8 cellular contexts compared by ENCODE assay signal in genomic region chr10:11036424-11037011, GRCh38. TPM values are rescaled to one million over a fixed set of nuclear protein-coding genes. Genes with fewer than 3 reads are reported as not detected.
DNase-seq lines count a peak whose midpoint lies in the region; ATAC-seq and TF ChIP-seq lines count a peak whose summit lies in the region.

No MANE protein-coding gene starts in this region.

- TF ChIP-seq CTCF in Calu3 (IDR thresholded peaks at IDR 0.05; ENCODE audit: unreplicated experiment) (peak; percentile 65), cardiac fibroblast (IDR thresholded peaks at IDR 0.05; ENCODE audit: low read depth, low read length) (peak; percentile 58)

- H3K27ac Mint-ChIP-seq in Calu3 (ENCODE audit: unreplicated experiment), result no peak overlapping the region
- no peak overlapping the region for H3K27ac Mint-ChIP-seq in activated T-cell treated with anti-CD3 and anti-CD28 coated beads, Interleukin-2, amount 50 U/mL, for 24 hours

- H3K27me3 Mint-ChIP-seq in Calu3 (ENCODE audit: unreplicated experiment), result no peaks in the 10 kb centered on the region
- H3K27me3 Mint-ChIP-seq in activated T-cell treated with anti-CD3 and anti-CD28 coated beads, Interleukin-2, amount 50 U/mL, for 24 hours, result peaks cover 22% of the 10 kb centered on the region

- no peak overlapping the region for H3K4me3 Mint-ChIP-seq in Calu3 (ENCODE audit: low read depth, unreplicated experiment)
- no peak overlapping the region for H3K4me3 Mint-ChIP-seq in activated T-cell treated with anti-CD3 and anti-CD28 coated beads, Interleukin-2, amount 50 U/mL, for 24 hours

- no peaks in the 10 kb centered on the region for H3K36me3 Mint-ChIP-seq in Calu3 (ENCODE audit: insufficient read depth, unreplicated experiment)
- no peaks in the 10 kb centered on the region for H3K36me3 Mint-ChIP-seq in activated T-cell treated with anti-CD3 and anti-CD28 coated beads, Interleukin-2, amount 50 U/mL, for 24 hours (ENCODE audit: low read depth)

- no TSS peak for BruUV-seq in Calu3 (replicated peaks; lab: Mats Ljungman, UMichigan)

- no peak for ATAC-seq in GM21737 (IDR thresholded peaks at IDR 0.05; ENCODE audit: unreplicated experiment)

- H3K4me3 ChIP-seq in cardiac fibroblast (replicated peaks in 1 of 2; ENCODE audit: low read depth in 2 of 2, low read length in 2 of 2), result no peak overlapping the region

- CTCF ChIA-PET in Calu3 (lab: Charles Lee), result interaction anchor here (0.7 kb wide), 1 partner anchor 1694 kb away, joined by 3 read pairs; no protein-coding TSS in a partner anchor

- DNase-seq in Calu3 (peak; percentile 33), Kasumi-1 (lab: John Stamatoyannopoulos, UW) (peak; percentile 37 to 49), cardiac fibroblast (ENCODE audit: low read depth in 2 of 2) (peak; percentile 69 to 76), lung microvascular endothelial cell (ENCODE audit: low read depth in 2 of 2) (peak; percentile 75 to 81), islet precursor cell (no peak)
- DNase-seq in activated naive CD4-positive, alpha-beta T cell treated with Interleukin-2 at 50 U/mL for 16 hours, result no peak
- DNase-seq in activated T-cell treated with anti-CD3 and anti-CD28 coated beads, Interleukin-2, amount 50 U/mL, for 24 hours, result no peak

- intact Hi-C loops in Calu3 (cut with micrococcal nuclease; ENCODE audit: unreplicated experiment), result loop anchor here (1.0 kb wide), 1 partner anchor 1693 kb away; no protein-coding TSS in a partner anchor

- no peaks in the 10 kb centered on the region for H3K4me1 Mint-ChIP-seq in Calu3 (ENCODE audit: low read depth, unreplicated experiment)
- H3K4me1 Mint-ChIP-seq in activated T-cell treated with anti-CD3 and anti-CD28 coated beads, Interleukin-2, amount 50 U/mL, for 24 hours (ENCODE audit: low read depth), result peaks cover 4% of the 10 kb centered on the region

- peaks cover 6% of the 10 kb centered on the region for H3K9me3 Mint-ChIP-seq in Calu3 (ENCODE audit: low read depth, unreplicated experiment)
- H3K9me3 Mint-ChIP-seq in activated T-cell treated with anti-CD3 and anti-CD28 coated beads, Interleukin-2, amount 50 U/mL, for 24 hours, result no peaks in the 10 kb centered on the region

RNA-seq across cellular contexts. Expression of gene CELF2, which starts 18.8 kb away (rescaled TPM):
- not detected in 2 replicates for total RNA-seq in Calu3 (2022)
- total RNA-seq in lung microvascular endothelial cell, result 3.1 and 4.2 TPM in 2 replicates

Comparison
In these comparisons a context has a peak if more than half of its experiments do, and no peak if none do; other contexts are left out.
1. DNase-seq: peak in Calu3 (single experiment), Kasumi-1 (2 of 2), cardiac fibroblast (2 of 2) and lung microvascular endothelial cell (2 of 2); none in islet precursor cell (single experiment), activated naive CD4-positive, alpha-beta T cell treated with Interleukin-2 at 50 U/mL for 16 hours (single experiment) and activated T-cell treated with anti-CD3 and anti-CD28 coated beads, Interleukin-2, amount 50 U/mL, for 24 hours (single experiment).